8 cellular contexts compared by ENCODE assay signal in genomic region chr1:114346480-114347029, GRCh38.
A peak's percentile ranks its signal among the peaks of the same experiment; 100 is the strongest.
DNase-seq lines count a peak whose midpoint lies in the region; ATAC-seq lines count a peak whose summit lies in the region.

No MANE protein-coding gene starts in this region.

- H3K9me3 Mint-ChIP-seq in activated CD4-positive, alpha-beta T cell treated with anti-CD3 and anti-CD28 coated beads, Interleukin-2, amount 10 ng/mL, durations not matched to agents 7 days and 5 days: peaks cover under 1% of the 10 kb centered on the region

- ATAC-seq in GM19372 (IDR thresholded peaks at IDR 0.05; ENCODE audit: low read depth, unreplicated experiment): peak; percentile 99
- ATAC-seq in HG03520 (IDR thresholded peaks at IDR 0.05; ENCODE audit: unreplicated experiment): peak; percentile 98

- POLR2A ChIA-PET in activated CD4-positive, alpha-beta T cell treated with anti-CD3 and anti-CD28 coated beads, Interleukin-2, amount 10 ng/mL, durations not matched to agents 7 days and 5 days (lab: Charles Lee): no interaction called here

- H3K27ac Mint-ChIP-seq in activated CD4-positive, alpha-beta T cell treated with anti-CD3 and anti-CD28 coated beads, Interleukin-2, amount 10 ng/mL, durations not matched to agents 7 days and 5 days: peak overlapping the region; percentile 95

- H3K36me3 Mint-ChIP-seq in activated CD4-positive, alpha-beta T cell treated with anti-CD3 and anti-CD28 coated beads, Interleukin-2, amount 10 ng/mL, durations not matched to agents 7 days and 5 days (ENCODE audit: low read depth): peaks cover 3% of the 10 kb centered on the region

- H3K4me3 Mint-ChIP-seq in activated CD4-positive, alpha-beta T cell treated with anti-CD3 and anti-CD28 coated beads, Interleukin-2, amount 10 ng/mL, durations not matched to agents 7 days and 5 days: peak overlapping the region; percentile 80

- H3K4me1 Mint-ChIP-seq in activated CD4-positive, alpha-beta T cell treated with anti-CD3 and anti-CD28 coated beads, Interleukin-2, amount 10 ng/mL, durations not matched to agents 7 days and 5 days: peaks cover 35% of the 10 kb centered on the region

- CTCF ChIA-PET in activated CD4-positive, alpha-beta T cell treated with anti-CD3 and anti-CD28 coated beads, Interleukin-2, amount 10 ng/mL, durations not matched to agents 7 days and 5 days (lab: Charles Lee): interaction anchor here (0.7 to 2.0 kb wide), 29 partner anchors 9 to 370 kb away, joined by 3 to 11 read pairs (median 4); partner anchors contain the start of genes AMPD1, DENND2C and NRAS

- peaks cover 1% of the 10 kb centered on the region for H3K27me3 Mint-ChIP-seq in activated CD4-positive, alpha-beta T cell treated with anti-CD3 and anti-CD28 coated beads, Interleukin-2, amount 10 ng/mL, durations not matched to agents 7 days and 5 days

- DNase-seq in C1 segment of cervical spinal cord (lab: John Stamatoyannopoulos, UW) (peak; percentile 37 to 96 (median 90)), NCI-H526 (lab: John Stamatoyannopoulos, UW) (peak; percentile 88 to 98), cortex of kidney (lab: John Stamatoyannopoulos, UW) (peak; percentile 27), left kidney (ENCODE audit: low read depth, low spot score) (peak; percentile 97)
- DNase-seq in activated CD4-positive, alpha-beta T cell treated with anti-CD3 and anti-CD28 coated beads, Interleukin-2, amount 10 ng/mL, durations not matched to agents 7 days and 5 days: peak; percentile 97
- DNase-seq in stimulated activated CD4-positive, alpha-beta T cell treated with anti-CD3 and anti-CD28 coated beads, Interleukin-1b, Interleukin-23, amount 100 ng/mL, for 4 hours (ENCODE audit: low read depth in 2 of 2): peak; percentile 97

Comparison
In these comparisons a context has a peak if more than half of its experiments do, and no peak if none do; other contexts are left out.
1. Peak in every context shown above with its lines: DNase-seq and ATAC-seq.
2. DNase-seq: peak in every context shown above with its lines; median percentile 97 in activated CD4-positive, alpha-beta T cell treated with anti-CD3 and anti-CD28 coated beads, Interleukin-2, amount 10 ng/mL, durations not matched to agents 7 days and 5 days; 97 in left kidney; 97 in stimulated activated CD4-positive, alpha-beta T cell treated with anti-CD3 and anti-CD28 coated beads, Interleukin-1b, Interleukin-23, amount 100 ng/mL, for 4 hours; 93 in NCI-H526; 90 in C1 segment of cervical spinal cord; 27 in cortex of kidney.